In the genomic region with DNA sequence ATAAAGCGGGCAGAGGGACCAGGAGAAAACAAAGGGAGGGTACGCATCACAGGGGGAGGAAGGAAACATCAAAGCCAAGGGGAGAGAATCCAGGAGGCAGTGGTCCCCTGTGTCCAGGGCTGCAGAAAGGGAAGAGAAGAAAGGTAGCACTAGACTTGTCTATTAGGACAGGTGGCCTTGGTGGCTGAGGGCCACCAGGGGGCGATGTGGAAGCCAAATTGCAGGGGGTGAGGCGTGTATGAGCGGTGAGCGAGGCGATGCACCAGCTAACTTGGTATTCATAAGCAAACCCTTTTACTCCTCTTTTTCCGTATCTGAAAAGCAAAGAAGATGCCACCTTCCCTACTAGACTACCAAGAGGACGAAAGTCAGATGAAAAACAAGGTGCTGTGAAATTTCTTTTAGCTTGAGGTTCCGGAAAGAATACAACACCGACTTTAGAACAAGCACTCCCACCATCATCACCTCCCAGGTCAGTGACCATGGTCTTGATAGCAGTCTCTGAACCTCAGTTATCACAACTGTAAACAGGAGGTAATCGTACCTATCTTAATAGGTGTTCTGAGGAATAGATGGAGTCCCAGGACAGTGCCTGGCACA, we compare ENCODE assay signal across 8 cellular contexts.
A peak's percentile ranks its signal among the peaks of the same experiment; 100 is the strongest.
DNase-seq lines count a peak whose midpoint lies in the region; ATAC-seq, FAIRE-seq and TF ChIP-seq lines count a peak whose summit lies in the region.

No MANE protein-coding gene starts in this region.

- H3K36me3 ChIP-seq in left ventricle myocardium inferior (no peaks in the 10 kb centered on the region), gastroesophageal sphincter (no peaks in the 10 kb centered on the region)

- 21% methylated on average over 12 of the region's 12 CpGs for WGBS in A549 (ENCODE audit: missing lambda C conversion rate)
- WGBS in gastroesophageal sphincter (ENCODE audit: low coverage in 1 of 2), 2 donors = 74 to 84% methylated on average over 12 of the region's 12 CpGs

- H3K4me3 ChIP-seq in A549 = no peak overlapping the region
- no peak overlapping the region for H3K4me3 ChIP-seq in left ventricle myocardium inferior
- no peak overlapping the region for H3K4me3 ChIP-seq in gastroesophageal sphincter

- TF ChIP-seq CTCF in A549 (IDR thresholded peaks at IDR 0.05) = peak; percentile 57
- peak; percentile 72 for TF ChIP-seq CTCF in left ventricle myocardium inferior (IDR thresholded peaks at IDR 0.05; ENCODE audit: borderline replicate concordance)
- TF ChIP-seq CTCF in gastroesophageal sphincter (IDR thresholded peaks at IDR 0.05) = peak in 1 of 4 experiments; percentile 48

- ATAC-seq in A549 = peak; percentile 90 to 96
- no peak for ATAC-seq in GM18519 (IDR thresholded peaks at IDR 0.05; ENCODE audit: low FRiP score, unreplicated experiment)
- no peak for ATAC-seq in gastroesophageal sphincter

- POLR2A ChIA-PET in A549 (lab: Yijun Ruan, JAX) = no interaction called here

- H3K9me3 ChIP-seq in A549 = no peaks in the 10 kb centered on the region
- H3K9me3 ChIP-seq in left ventricle myocardium inferior (replicated peaks) = no peaks in the 10 kb centered on the region
- no peaks in the 10 kb centered on the region for H3K9me3 ChIP-seq in gastroesophageal sphincter

- H3K4me1 ChIP-seq in A549 = no peaks in the 10 kb centered on the region
- H3K4me1 ChIP-seq in left ventricle myocardium inferior = peaks cover 13% of the 10 kb centered on the region
- no peaks in the 10 kb centered on the region for H3K4me1 ChIP-seq in gastroesophageal sphincter

- TF ChIP-seq POLR2A in A549 (IDR thresholded peaks at IDR 0.05; ENCODE audit: low read length) (no peak), GM12891 (IDR thresholded peaks at IDR 0.05; ENCODE audit: low read depth, low read length) (no peak), gastroesophageal sphincter (IDR thresholded peaks at IDR 0.05) (no peak)

- CTCF ChIA-PET in A549 (lab: Yijun Ruan, JAX) = interaction anchor here (1.2 to 2.0 kb wide), 4 partner anchors 9 to 390 kb away, joined by 3 to 6 read pairs (median 5); no protein-coding TSS in a partner anchor

- intact Hi-C loops in left ventricle myocardium inferior (cut with micrococcal nuclease) = no loop called here

- H3K4me2 ChIP-seq in A549 = no peak overlapping the region

- peak; percentile 47 to 51; a peak in 4 of 5 replicates for TF ChIP-seq RAD21 in A549 (conservative IDR thresholded peaks at IDR 0.05 in 1 of 2, IDR thresholded peaks at IDR 0.05 in 1 of 2)

- no peak for TF ChIP-seq EP300 in A549 (IDR thresholded peaks at IDR 0.05)
- TF ChIP-seq EP300 in gastroesophageal sphincter (IDR thresholded peaks at IDR 0.05) = no peak

- FAIRE-seq in A549 (lab: Jason Lieb, UNC) (no peak), GM12891 (lab: Jason Lieb, UNC) (peak; percentile 66)

- H3K27me3 ChIP-seq in left ventricle myocardium inferior (ENCODE audit: low read depth) (no peaks in the 10 kb centered on the region), gastroesophageal sphincter (no peaks in the 10 kb centered on the region)

- H3K27ac ChIP-seq in A549 (no peak overlapping the region), left ventricle myocardium inferior (replicated peaks) (no peak overlapping the region), gastroesophageal sphincter (no peak overlapping the region)

- peak; percentile 20 to 56 for DNase-seq in A549 (ENCODE audit: low read depth in 1 of 2, low spot score in 1 of 2)
- peak; percentile 18 for DNase-seq in GM12891 (ENCODE audit: insufficient read length, low spot score)
- DNase-seq in HT1080 (ENCODE audit: low read depth) = peak; percentile 50
- peak; percentile 52 for DNase-seq in UCSD-AML1 (lab: John Stamatoyannopoulos, UW; ENCODE audit: unreplicated experiment)
- peak; percentile 29 for DNase-seq in left ventricle myocardium inferior
- DNase-seq in stimulated activated CD8-positive, alpha-beta memory T cell treated with anti-CD3 and anti-CD28 coated beads, Interleukin-7, amount 100 ng/mL, for 48 hours (ENCODE audit: extremely low read depth in 1 of 2, low read depth in 1 of 2) = peak; percentile 0 to 4

TF ChIP-seq in A549, 52 proteins besides CTCF, POLR2A, EP300 and RAD21:
- peak; percentile 60 for TF ChIP-seq SMC3 (IDR thresholded peaks at IDR 0.05)
- no peak for TF ChIP-seq CBX8 (IDR thresholded peaks at IDR 0.05)

TF ChIP-seq in GM12891, 5 proteins besides CTCF, POLR2A, EP300 and RAD21:
- TF ChIP-seq PAX5 (IDR thresholded peaks at IDR 0.05; ENCODE audit: insufficient read depth, low read length, severe bottlenecking) (no peak), POLR2AphosphoS5 (IDR thresholded peaks at IDR 0.05; ENCODE audit: low read depth, low read length) (no peak), TAF1 (IDR thresholded peaks at IDR 0.05; ENCODE audit: low read depth, low read length) (no peak), SPI1 (IDR thresholded peaks at IDR 0.05; ENCODE audit: low read depth, low read length) (no peak), POU2F2 (IDR thresholded peaks at IDR 0.05; ENCODE audit: low read depth, low read length) (no peak)

Comparison
In these comparisons a context has a peak if more than half of its experiments do, and no peak if none do; other contexts are left out.
1. ATAC-seq: peak in A549 (2 of 2); none in GM18519 (single experiment) and gastroesophageal sphincter (single experiment).
2. DNase-seq: peak in every context shown above with its lines; median percentile 52 in UCSD-AML1; 50 in HT1080; 38 in A549; 29 in left ventricle myocardium inferior; 18 in GM12891; 2 in stimulated activated CD8-positive, alpha-beta memory T cell treated with anti-CD3 and anti-CD28 coated beads, Interleukin-7, amount 100 ng/mL, for 48 hours.